ENCODE assay signal across 8 cellular contexts in the genomic region with DNA sequence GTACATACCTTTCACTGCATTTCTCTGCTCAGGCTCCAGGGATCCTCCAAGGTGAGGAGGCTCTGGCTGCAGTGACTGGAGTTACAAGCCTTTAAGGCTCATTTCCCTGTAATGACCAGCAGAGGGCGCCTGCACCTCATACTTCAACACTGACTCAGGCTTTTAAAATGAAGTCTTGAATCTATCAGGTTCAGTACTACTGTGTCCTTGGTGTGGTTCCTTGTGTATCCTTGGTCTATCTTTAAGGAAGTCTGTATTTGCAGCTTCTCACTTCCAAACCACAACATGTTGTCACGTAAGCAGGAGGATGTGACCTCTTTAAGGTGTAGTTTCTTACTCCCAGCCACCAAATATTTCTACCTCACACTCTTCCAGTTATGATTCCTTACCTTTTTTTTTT. TPM values are rescaled to one million over a fixed set of nuclear protein-coding genes. Genes with fewer than 3 reads are reported as not detected.
DNase-seq lines count a peak whose midpoint lies in the region; ATAC-seq and TF ChIP-seq lines count a peak whose summit lies in the region.

No MANE protein-coding gene starts in this region.

- H3K9me3 ChIP-seq in adrenal gland (replicated peaks in 1 of 3): no peaks in the 10 kb centered on the region
- no peaks in the 10 kb centered on the region for H3K9me3 ChIP-seq in right atrium auricular region
- H3K9me3 ChIP-seq in sigmoid colon: no peaks in the 10 kb centered on the region

- POLR2A ChIA-PET in T-cell (lab: Charles Lee): interaction anchor here (0.7 kb wide), 2 partner anchors 148 to 250 kb away, joined by 3 to 4 read pairs; no protein-coding TSS in a partner anchor

- ATAC-seq in HG02852 (IDR thresholded peaks at IDR 0.05; ENCODE audit: unreplicated experiment) (peak; percentile 92), T-cell (replicated peaks in 1 of 4) (peak; percentile 87 to 89 (median 88))

- CTCF ChIA-PET in T-cell (lab: Charles Lee): interaction anchor here (0.6 to 8.3 kb wide), 30 partner anchors 9 to 614 kb away, joined by 3 to 149 read pairs (median 4); partner anchors contain the start of gene ABHD10 (in 1 of the 2)

- no peak for TF ChIP-seq POLR2A in adrenal gland (IDR thresholded peaks at IDR 0.05)
- no peak for TF ChIP-seq POLR2A in sigmoid colon (IDR thresholded peaks at IDR 0.05)

- WGBS in adrenal gland, 4 donors: 0 to 4% (median 3%) methylated on average over 2 of the region's 2 CpGs
- WGBS in sigmoid colon, 2 donors: 11 to 17% methylated on average over 2 of the region's 2 CpGs

- H3K4me1 Mint-ChIP-seq in T-cell: peaks cover 0 to 10% (median 4%) of the 10 kb centered on the region in 3 donors

- no peak overlapping the region for H3K27ac ChIP-seq in adrenal gland
- no peak overlapping the region for H3K27ac ChIP-seq in right atrium auricular region
- peak overlapping the region; percentile 6 to 67 (median 38) for H3K27ac ChIP-seq in sigmoid colon

- peaks cover 27% of the 10 kb centered on the region for H3K36me3 Mint-ChIP-seq in T-cell

- H3K36me3 ChIP-seq in adrenal gland (replicated peaks in 1 of 2) (no peaks in the 10 kb centered on the region), right atrium auricular region (no peaks in the 10 kb centered on the region), sigmoid colon (no peaks in the 10 kb centered on the region)

- H3K27ac Mint-ChIP-seq in T-cell: peak overlapping the region; percentile 36 to 85

- TF ChIP-seq CTCF in adrenal gland (IDR thresholded peaks at IDR 0.05) (peak; percentile 91 to 98 (median 97)), right atrium auricular region (IDR thresholded peaks at IDR 0.05) (peak; percentile 84 to 97), sigmoid colon (IDR thresholded peaks at IDR 0.05) (peak; percentile 86 to 97 (median 94))

- no peaks in the 10 kb centered on the region for H3K9me3 Mint-ChIP-seq in T-cell

- DNase-seq in NK-92 treated with Interleukin-12 subunit alpha and Interleukin-12 subunit beta, amount 100 ng/mL, for 24 hours (lab: John Stamatoyannopoulos, UW): peak; percentile 32
- DNase-seq in NK-92 (lab: John Stamatoyannopoulos, UW; ENCODE audit: unreplicated experiment) (no peak), NCI-H1436 treated with DMSO at 0.1 percent for 48 hours (lab: John Stamatoyannopoulos, UW) (peak; percentile 77), T-cell (peak; percentile 39 to 69 (median 56)), adrenal gland (peak; percentile 62 to 96 (median 81)), right atrium auricular region (ENCODE audit: low spot score) (peak; percentile 89), sigmoid colon (peak; percentile 91)

- H3K27me3 Mint-ChIP-seq in T-cell: no peaks in the 10 kb centered on the region

- intact Hi-C loops in adrenal gland (cut with DNase I): loop anchor here (2.0 to 5.0 kb wide), 3 partner anchors 50 to 250 kb away; no protein-coding TSS in a partner anchor
- intact Hi-C loops in sigmoid colon (cut with DNase I): loop anchor here (1.0 to 2.0 kb wide), 2 partner anchors 143 to 250 kb away; no protein-coding TSS in a partner anchor

- H3K4me3 ChIP-seq in adrenal gland: no peak overlapping the region
- H3K4me3 ChIP-seq in right atrium auricular region: no peak overlapping the region
- no peak overlapping the region for H3K4me3 ChIP-seq in sigmoid colon

- no peak for TF ChIP-seq EP300 in sigmoid colon (IDR thresholded peaks at IDR 0.05)

- H3K27me3 ChIP-seq in adrenal gland: no peaks in the 10 kb centered on the region
- no peaks in the 10 kb centered on the region for H3K27me3 ChIP-seq in right atrium auricular region
- H3K27me3 ChIP-seq in sigmoid colon: no peaks in the 10 kb centered on the region

- no peak overlapping the region for H3K4me3 Mint-ChIP-seq in T-cell

- H3K4me1 ChIP-seq in adrenal gland (replicated peaks in 1 of 2) (no peaks in the 10 kb centered on the region), right atrium auricular region (peaks cover 0 to 5% of the 10 kb centered on the region in 2 donors), sigmoid colon (peaks cover 0 to 19% (median 9%) of the 10 kb centered on the region in 4 donors)

RNA-seq across cellular contexts. Expression of gene PLCXD2, which starts 43.1 kb away (rescaled TPM):
- total RNA-seq in T-cell (10 to 100 TPM in 3 of 5 donors, 1 to 10 TPM in 2; 8.5 to 24.9 (median 10.5) TPM), adrenal gland (under 1 TPM; 0.19 to 0.77 (median 0.39) TPM), right atrium auricular region (under 1 TPM; 0.19 to 0.43 TPM), sigmoid colon (under 1 TPM; 0.28 to 0.81 (median 0.51) TPM)
- polyA plus RNA-seq in adrenal gland (under 1 TPM; 0.07 to 0.44 (median 0.16) TPM), sigmoid colon (1 to 10 TPM; 1.8 to 4.8 (median 4.4) TPM)

Comparison
In these comparisons a context has a peak if more than half of its experiments do, and no peak if none do; other contexts are left out.
1. H3K27ac ChIP-seq: peak in sigmoid colon (4 of 4); none in adrenal gland (0 of 5) and right atrium auricular region (0 of 2).
2. RNA of gene PLCXD2, which starts 43.1 kb away (total RNA-seq): 8.5 to 24.9 TPM in T-cell; 0.28 to 0.81 TPM in sigmoid colon, 0.19 to 0.43 TPM in right atrium auricular region and 0.19 to 0.77 TPM in adrenal gland; every median in the first group is over 4 times any median in the second.
3. Peak in every context shown above with its lines, with median percentiles within 50 percentile points of each other: CTCF ChIP-seq.